8 cellular contexts compared by ENCODE assay signal in the genomic region with DNA sequence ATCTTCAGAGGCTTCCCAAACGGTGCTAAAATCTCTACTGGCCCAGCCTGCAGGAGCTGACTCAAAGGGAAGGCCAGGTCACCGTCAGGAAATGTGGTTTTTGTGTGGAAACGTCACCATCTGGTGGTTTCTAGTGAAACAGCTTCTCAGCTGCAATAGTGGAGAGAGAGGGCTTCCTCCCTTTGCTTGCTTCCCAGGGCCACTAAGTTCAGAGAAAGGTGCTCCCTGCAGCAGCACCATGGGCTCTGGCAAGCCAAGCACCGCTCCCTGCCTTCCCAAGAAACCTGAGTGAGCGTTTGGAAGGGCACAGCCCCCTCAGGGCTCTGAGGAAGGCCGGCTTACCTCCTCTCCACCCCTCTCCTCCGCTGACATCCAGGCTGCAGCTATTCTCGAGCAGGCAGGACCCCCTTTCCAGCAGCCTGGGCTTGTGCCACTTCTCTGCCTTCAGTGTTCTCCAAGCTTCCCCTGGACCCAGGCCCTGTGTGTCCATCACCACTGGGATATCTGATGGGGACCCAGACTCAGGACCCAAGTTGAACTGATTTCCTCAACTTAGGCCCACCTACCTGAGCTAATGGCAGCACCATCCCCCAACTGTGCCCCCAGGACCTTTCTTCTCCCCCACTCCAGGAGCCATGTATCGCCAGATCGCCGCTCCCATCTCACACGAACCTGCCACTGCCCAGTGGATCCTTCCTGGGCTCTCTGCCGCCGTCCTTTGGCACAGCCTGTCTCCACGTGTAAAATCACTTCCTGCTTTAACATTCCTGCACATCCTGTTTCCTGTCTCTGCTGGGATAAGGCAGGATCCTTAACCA. TPM values are rescaled to one million over a fixed set of nuclear protein-coding genes. Genes with fewer than 3 reads are reported as not detected.
DNase-seq lines count a peak whose midpoint lies in the region; ATAC-seq, FAIRE-seq and TF ChIP-seq lines count a peak whose summit lies in the region.

No MANE protein-coding gene starts in this region.

- peak; percentile 26 to 63; a peak in 2 of 4 replicates for TF ChIP-seq RAD21 in K562 (CRISPR knock-in tag; conservative IDR thresholded peaks at IDR 0.05 in 1 of 2, IDR thresholded peaks at IDR 0.05 in 1 of 2)

- peak; percentile 85 for ATAC-seq in activated CD4-positive, alpha-beta T cell treated with anti-CD3 and anti-CD28 coated beads for 36 hours
- ATAC-seq in GM19463 (IDR thresholded peaks at IDR 0.05; ENCODE audit: unreplicated experiment), result peak; percentile 96
- ATAC-seq in HG03457 (IDR thresholded peaks at IDR 0.05; ENCODE audit: unreplicated experiment), result peak; percentile 57
- peak; percentile 86 for ATAC-seq in K562
- peak; percentile 71 to 82 for ATAC-seq in stimulated activated naive B cell treated with anti-CD40 and anti-IgM and Interleukin-4, amounts not matched to agents 10 μg/mL and 1 μg/mL and 100 μg/mL, for 72 hours (replicated peaks)

- peaks cover 2% of the 10 kb centered on the region for H3K9me3 Mint-ChIP-seq in activated CD4-positive, alpha-beta T cell treated with anti-CD3 and anti-CD28 coated beads for 36 hours (ENCODE audit: low read depth)
- H3K9me3 Mint-ChIP-seq in stimulated activated naive B cell treated with anti-CD40 and anti-IgM and Interleukin-4, amounts not matched to agents 10 μg/mL and 1 μg/mL and 100 μg/mL, for 72 hours, result no peaks in the 10 kb centered on the region

- TF ChIP-seq CTCF in K562 (IDR thresholded peaks at IDR 0.05 in 2 of 3, conservative IDR thresholded peaks at IDR 0.05 in 1 of 3; ENCODE audit: insufficient read depth in 2 of 3, low read depth in 1 of 3, low read length in 3 of 3) (peak; percentile 39 to 55 (median 54)), kidney (IDR thresholded peaks at IDR 0.05; ENCODE audit: borderline replicate concordance, extremely low read depth, insufficient read depth) (peak; percentile 44)

- no peaks in the 10 kb centered on the region for H3K4me1 ChIP-seq in K562 (replicated peaks in 1 of 2; ENCODE audit: control insufficient read depth in 2 of 2, insufficient read depth in 2 of 2, low read length in 2 of 2)
- H3K4me1 ChIP-seq in kidney (ENCODE audit: control insufficient read depth in 1 of 2, insufficient read depth in 1 of 2, low read depth in 1 of 2, low read length in 2 of 2), result no peaks in the 10 kb centered on the region

- H3K9me3 ChIP-seq in K562 (replicated peaks; ENCODE audit: control insufficient read depth, insufficient read depth, low read depth, low read length) (no peaks in the 10 kb centered on the region), kidney (ENCODE audit: control insufficient read depth in 1 of 2, low read length in 2 of 2) (peaks cover 0 to 7% of the 10 kb centered on the region in 2 donors)

- POLR2A ChIA-PET in activated CD4-positive, alpha-beta T cell treated with anti-CD3 and anti-CD28 coated beads for 36 hours (lab: Charles Lee), result no interaction called here
- POLR2A ChIA-PET in K562 (lab: Yijun Ruan, JAX), result interaction anchor here (0.5 to 0.6 kb wide), 2 partner anchors 170 to 445 kb away, joined by 3 read pairs; no protein-coding TSS in a partner anchor

- DNase-seq in activated CD4-positive, alpha-beta T cell treated with anti-CD3 and anti-CD28 coated beads for 36 hours, result peak; percentile 78
- DNase-seq in activated CD4-positive, alpha-beta T cell treated with anti-CD3 and anti-CD28 coated beads, Interleukin-2, amount 50 U/mL, for 4 hours, result no peak
- DNase-seq in NCI-H748 treated with DMSO at 0.1 percent for 48 hours (lab: John Stamatoyannopoulos, UW), result peak; percentile 10
- DNase-seq in K562 (ENCODE audit: extremely low read depth in 1 of 4, low spot score in 3 of 4), result peak in 2 of 4 experiments; percentile 22 to 46
- no peak for DNase-seq in kidney
- DNase-seq in stimulated activated naive B cell treated with anti-CD40 and anti-IgM and Interleukin-4, amounts not matched to agents 10 μg/mL and 1 μg/mL and 100 μg/mL, for 72 hours, result no peak

- WGBS in K562 (ENCODE audit: insufficient coverage, low coverage, missing lambda C conversion rate), result 3% methylated on average over 11 of the region's 15 CpGs

- no peak overlapping the region for H3K27ac ChIP-seq in K562 (ENCODE audit: extremely low read depth, low read depth, low read length)
- no peak overlapping the region for H3K27ac ChIP-seq in kidney (ENCODE audit: low read depth in 2 of 2, low read length in 2 of 2)

- H4K20me1 ChIP-seq in K562 (replicated peaks; ENCODE audit: control insufficient read depth, insufficient read depth, low read length), result no peaks in the 10 kb centered on the region

- H3K79me2 ChIP-seq in K562 (ENCODE audit: control insufficient read depth, insufficient read depth, low read length), result no peaks in the 10 kb centered on the region

- in situ Hi-C loops in K562 (cut with MboI), result loop anchor here (25.0 kb wide), 1 partner anchor 698 kb away; no protein-coding TSS in a partner anchor

- TF ChIP-seq POLR2A in K562 (conservative IDR thresholded peaks at IDR 0.05), result no peak

- H3K4me3 ChIP-seq in K562 (no peak overlapping the region), kidney (ENCODE audit: low read length in 2 of 2) (no peak overlapping the region)

- CTCF ChIA-PET in activated CD4-positive, alpha-beta T cell treated with anti-CD3 and anti-CD28 coated beads for 36 hours (lab: Charles Lee), result interaction anchor here (0.6 to 4.2 kb wide), 12 partner anchors 8 to 772 kb away, joined by 3 to 18 read pairs (median 4); no protein-coding TSS in a partner anchor
- CTCF ChIA-PET in K562 (lab: Yijun Ruan, JAX; ENCODE audit: low intra/inter-chr PET ratio), result no interaction called here

- no TSS peak for BruUV-seq in K562 (replicated peaks; lab: Mats Ljungman, UMichigan)

- intact Hi-C loops in activated CD4-positive, alpha-beta T cell treated with anti-CD3 and anti-CD28 coated beads for 36 hours (cut with DNase I, micrococcal nuclease), result loop anchor here (1.0 to 2.0 kb wide), 3 partner anchors 701 to 755 kb away; no protein-coding TSS in a partner anchor
- intact Hi-C loops in K562 (cut with micrococcal nuclease), result loop anchor here (1.0 to 2.0 kb wide), 2 partner anchors 701 to 757 kb away; no protein-coding TSS in a partner anchor
- intact Hi-C loops in kidney (cut with DNase I), result no loop called here

- H3K36me3 ChIP-seq in K562 (ENCODE audit: control insufficient read depth, insufficient read depth, low read length) (no peaks in the 10 kb centered on the region), kidney (ENCODE audit: control insufficient read depth in 1 of 2, insufficient read depth in 2 of 2, low read length in 2 of 2) (no peaks in the 10 kb centered on the region)

- no peak for TF ChIP-seq EP300 in K562 (IDR thresholded peaks at IDR 0.05; ENCODE audit: low read length)

- no peaks in the 10 kb centered on the region for H3K9me1 ChIP-seq in K562 (ENCODE audit: control insufficient read depth, insufficient read depth, low read length)

- H3K4me2 ChIP-seq in K562 (ENCODE audit: insufficient read depth, low read length), result no peak overlapping the region

- no peak overlapping the region for H2AFZ ChIP-seq in K562 (ENCODE audit: low read depth, low read length)

- FAIRE-seq in K562 (lab: Jason Lieb, UNC) (no peak), kidney (lab: Jason Lieb, UNC) (no peak)

- H3K27me3 Mint-ChIP-seq in activated CD4-positive, alpha-beta T cell treated with anti-CD3 and anti-CD28 coated beads for 36 hours, result peaks cover 11% of the 10 kb centered on the region
- peaks cover 0 to 13% of the 10 kb centered on the region in 2 donors for H3K27me3 Mint-ChIP-seq in stimulated activated naive B cell treated with anti-CD40 and anti-IgM and Interleukin-4, amounts not matched to agents 10 μg/mL and 1 μg/mL and 100 μg/mL, for 72 hours

- peaks cover 11% of the 10 kb centered on the region for H3K4me1 Mint-ChIP-seq in activated CD4-positive, alpha-beta T cell treated with anti-CD3 and anti-CD28 coated beads for 36 hours
- peaks cover 0 to 2% of the 10 kb centered on the region in 2 donors for H3K4me1 Mint-ChIP-seq in stimulated activated naive B cell treated with anti-CD40 and anti-IgM and Interleukin-4, amounts not matched to agents 10 μg/mL and 1 μg/mL and 100 μg/mL, for 72 hours

- H3K9ac ChIP-seq in K562 (ENCODE audit: insufficient read depth in 1 of 2, low read depth in 2 of 2, low read length in 2 of 2) (no peak overlapping the region), kidney (ENCODE audit: low read length in 2 of 2) (no peak overlapping the region)

- peak overlapping the region; percentile 10 for H3K27ac Mint-ChIP-seq in activated CD4-positive, alpha-beta T cell treated with anti-CD3 and anti-CD28 coated beads for 36 hours
- no peak overlapping the region for H3K27ac Mint-ChIP-seq in stimulated activated naive B cell treated with anti-CD40 and anti-IgM and Interleukin-4, amounts not matched to agents 10 μg/mL and 1 μg/mL and 100 μg/mL, for 72 hours

- no peak overlapping the region for H3K4me3 Mint-ChIP-seq in activated CD4-positive, alpha-beta T cell treated with anti-CD3 and anti-CD28 coated beads for 36 hours
- H3K4me3 Mint-ChIP-seq in stimulated activated naive B cell treated with anti-CD40 and anti-IgM and Interleukin-4, amounts not matched to agents 10 μg/mL and 1 μg/mL and 100 μg/mL, for 72 hours, result no peak overlapping the region

- no peaks in the 10 kb centered on the region for H3K36me3 Mint-ChIP-seq in activated CD4-positive, alpha-beta T cell treated with anti-CD3 and anti-CD28 coated beads for 36 hours (ENCODE audit: low read depth)
- no peaks in the 10 kb centered on the region for H3K36me3 Mint-ChIP-seq in stimulated activated naive B cell treated with anti-CD40 and anti-IgM and Interleukin-4, amounts not matched to agents 10 μg/mL and 1 μg/mL and 100 μg/mL, for 72 hours

- no peaks in the 10 kb centered on the region for H3K27me3 ChIP-seq in K562 (ENCODE audit: control insufficient read depth in 2 of 2, insufficient read depth in 2 of 2, low read length in 2 of 2)

RNA-seq across cellular contexts. Expression of a gene that starts 9.8 kb away (rescaled TPM):
- total RNA-seq in activated CD4-positive, alpha-beta T cell treated with anti-CD3 and anti-CD28 coated beads for 36 hours, result not detected
- total RNA-seq in K562 (2011; cell fraction: chromatin; rRNA removed; ENCODE audit: low replicate concordance), result not detected in 2 replicates
- not detected in 2 replicates for total RNA-seq in K562 (2011; cell fraction: nucleolus; rRNA removed)
- total RNA-seq in K562 (2011; cell fraction: nucleoplasm; rRNA removed), result not detected in 2 replicates
- not detected in 2 replicates for total RNA-seq in K562 (2014; rRNA removed)
- not detected in 2 replicates for total RNA-seq in K562 (2014; rRNA removed; fragmentation: Illumina TruSeq; extraction: Trizol)
- total RNA-seq in K562 (2015; rRNA removed; fragmentation: Illumina TruSeq; extraction: Trizol), result not detected in 2 replicates
- not detected in 2 replicates for total RNA-seq in K562 (2021)
- polyA plus RNA-seq in K562 (2011; rRNA removed), result not detected in 2 replicates
- not detected in 2 replicates for polyA plus RNA-seq in K562 (2011; cell fraction: cytosol; rRNA removed)
- not detected in 2 replicates for polyA plus RNA-seq in K562 (2011; cell fraction: nucleus; rRNA removed)
- not detected in 2 replicates for polyA plus RNA-seq in K562 (2012)
- polyA plus RNA-seq in K562 (2014; fragmentation: Illumina TruSeq; extraction: Trizol), result not detected in 2 replicates
- not detected for polyA plus RNA-seq in K562 (2014; fragmentation: Nextera tagmentation; extraction: Ambion mirVana)
- polyA plus RNA-seq in K562 (2014; rRNA removed), result not detected in 2 replicates
- not detected in 2 replicates for polyA minus RNA-seq in K562 (2011; rRNA and poly(A)+ RNA removed)
- polyA minus RNA-seq in K562 (2011; cell fraction: cytosol; rRNA and poly(A)+ RNA removed), result not detected in 2 replicates
- not detected in 2 replicates for polyA minus RNA-seq in K562 (2011; cell fraction: nucleus; rRNA and poly(A)+ RNA removed)
- total RNA-seq in kidney, result not detected
- not detected for polyA plus RNA-seq in kidney (ENCODE audit: insufficient read depth, low read depth, low replicate concordance)

Comparison
In these comparisons a context has a peak if more than half of its experiments do, and no peak if none do; other contexts are left out.
1. DNase-seq: peak in activated CD4-positive, alpha-beta T cell treated with anti-CD3 and anti-CD28 coated beads for 36 hours (single experiment) and NCI-H748 treated with DMSO at 0.1 percent for 48 hours (single experiment); none in activated CD4-positive, alpha-beta T cell treated with anti-CD3 and anti-CD28 coated beads, Interleukin-2, amount 50 U/mL, for 4 hours (0 of 2), kidney (single experiment) and stimulated activated naive B cell treated with anti-CD40 and anti-IgM and Interleukin-4, amounts not matched to agents 10 μg/mL and 1 μg/mL and 100 μg/mL, for 72 hours (single experiment).
2. Peak in every context shown above with its lines, with median percentiles within 50 percentile points of each other: ATAC-seq.